23 cellular contexts compared by ENCODE assay signal in genomic region chr5:79023323-79023722, GRCh38.
"Had no signal": no experiment of that assay in that cellular context is flagged by ENCODE, and none has a peak within 500 bp of the region (broad histone marks: within the 10 kb centered on the region; RNA-seq: fewer than 3 reads in every experiment).

No MANE protein-coding gene starts in this region.

- ATAC-seq: activated CD4-positive, alpha-beta T cell treated with anti-CD3 and anti-CD28 coated beads for 36 hours; activated T-cell treated with anti-CD3 and anti-CD28 coated beads, Interleukin-2, amount 50 U/mL, for 4 hours; effector memory CD8-positive, alpha-beta T cell; esophagus mucosa; left cardiac atrium; natural killer cell; stimulated activated naive B cell treated with anti-CD40 and anti-IgM and Interleukin-4, amounts not matched to agents 10 μg/mL and 1 μg/mL and 100 μg/mL, for 72 hours; WTC11 had no signal

- H3K4me3 ChIP-seq: testis, vagina had no signal

- H3K27ac ChIP-seq: testis, vagina had no signal

- H3K27me3 ChIP-seq: testis, vagina had no signal

- H3K9me3 ChIP-seq: testis, vagina had no signal

- H3K36me3 ChIP-seq: vagina had no signal

- H3K4me1 ChIP-seq: vagina had no signal

- DNase-seq: activated CD4-positive, alpha-beta T cell treated with anti-CD3 and anti-CD28 coated beads for 36 hours; activated CD4-positive, alpha-beta T cell treated with anti-CD3 and anti-CD28 coated beads, Interleukin-2, amount 50 U/mL, for 4 hours; activated CD8-positive, alpha-beta memory T cell treated with anti-CD3 and anti-CD28 coated beads for 24 hours; activated CD8-positive, alpha-beta memory T cell treated with anti-CD3 and anti-CD28 coated beads, Interleukin-2, amount 50 U/mL, for 48 hours; activated naive CD4-positive, alpha-beta T cell; activated T-cell treated with anti-CD3 and anti-CD28 coated beads, Interleukin-2, amount 50 U/mL, for 4 hours; central memory CD4-positive, alpha-beta T cell; dermis blood vessel endothelial cell; effector memory CD8-positive, alpha-beta T cell; head of caudate nucleus; hypothalamus; islet precursor cell; left cardiac atrium; midbrain; natural killer cell; retina; stimulated activated CD4-positive, alpha-beta T cell treated with anti-CD3 and anti-CD28 coated beads, Interleukin-2, amount 100 ng/mL, for 48 hours; stimulated activated CD8-positive, alpha-beta memory T cell treated with anti-CD3 and anti-CD28 coated beads, Interleukin-4, amount 100 ng/mL, for 48 hours; stimulated activated naive B cell treated with anti-CD40 and anti-IgM and Interleukin-4, amounts not matched to agents 10 μg/mL and 1 μg/mL and 100 μg/mL, for 72 hours; testis had no signal
